20 cellular contexts compared by ENCODE assay signal in the genomic region with DNA sequence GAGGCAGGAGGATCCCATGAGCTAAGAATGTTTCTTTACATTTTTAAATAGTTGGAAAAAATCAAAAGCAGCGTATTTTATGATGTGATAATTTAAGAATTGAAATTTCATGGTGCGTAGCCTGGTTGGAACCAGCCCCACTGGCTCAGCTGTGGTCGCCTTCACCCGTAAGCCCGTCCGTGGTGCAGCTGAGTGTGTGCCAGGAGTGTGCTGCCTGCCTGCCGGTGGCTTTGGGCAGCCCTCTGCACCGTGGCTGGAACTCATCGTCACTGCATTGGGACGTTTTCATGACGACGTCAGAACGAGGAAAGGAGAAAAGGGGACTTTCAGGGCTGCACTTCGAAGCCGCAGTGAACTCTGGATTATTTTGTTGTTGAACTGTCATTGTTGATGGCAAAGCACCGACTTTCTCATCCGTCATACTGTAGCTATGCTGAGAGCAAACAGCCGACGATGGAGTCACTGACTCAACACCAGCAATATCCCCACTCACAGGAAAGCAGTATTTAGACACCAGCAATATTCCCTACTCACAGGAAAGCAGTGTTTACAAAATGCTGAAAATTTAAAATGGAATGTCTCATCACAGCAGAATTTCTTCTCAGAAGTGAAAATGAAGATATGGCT. TPM values are rescaled to one million over a fixed set of nuclear protein-coding genes. Genes with fewer than 3 reads are reported as not detected.
DNase-seq lines count a peak whose midpoint lies in the region; ATAC-seq and TF ChIP-seq lines count a peak whose summit lies in the region.
"Had no signal": no experiment of that assay in that cellular context is flagged by ENCODE, and none has a peak within 500 bp of the region (broad histone marks: within the 10 kb centered on the region; RNA-seq: fewer than 3 reads in every experiment).

No MANE protein-coding gene starts in this region.

- intact Hi-C loops in left ventricle myocardium superior (cut with micrococcal nuclease), result no loop called here

- no peak overlapping the region for H3K4me3 ChIP-seq in SJSA1
- H3K4me3 ChIP-seq: Peyer's patch had no signal

- peaks cover 12% of the 10 kb centered on the region for H3K4me1 ChIP-seq in SJSA1 (replicated peaks)

- H3K9me3 ChIP-seq in SJSA1 (replicated peaks), result no peaks in the 10 kb centered on the region
- H3K9me3 ChIP-seq: Peyer's patch had no signal

- H3K36me3 Mint-ChIP-seq in endothelial cell (ENCODE audit: low read depth, unreplicated experiment), result peaks cover 24% of the 10 kb centered on the region

- H3K9me3 Mint-ChIP-seq in endothelial cell (ENCODE audit: unreplicated experiment), result no peaks in the 10 kb centered on the region
- H3K9me3 Mint-ChIP-seq: CD4-positive, alpha-beta T cell; IgD-negative memory B cell had no signal

- DNase-seq in AG08395 (ENCODE audit: low spot score) (peak; percentile 26), SJSA1 (ENCODE audit: low read depth in 1 of 2, low spot score in 2 of 2) (peak in 1 of 2 experiments; percentile 35), endothelial cell (ENCODE audit: low spot score) (no peak), myocyte (ENCODE audit: low read depth) (peak; percentile 55), NCI-H526 treated with DMSO at 0.1 percent for 48 hours (lab: John Stamatoyannopoulos, UW) (no peak), left ventricle myocardium superior (no peak), NCI-H1092 (lab: John Stamatoyannopoulos, UW) (no peak)
- DNase-seq in stimulated activated CD4-positive, alpha-beta T cell treated with anti-CD3 and anti-CD28 coated beads, Interleukin-4, amount 100 ng/mL, for 4 hours, result no peak
- DNase-seq: Calu3; CD4-positive, alpha-beta T cell; DMS79; GDM1; NCI-H1417 treated with DMSO at 0.1 percent for 48 hours; NCI-H2081; NCI-H2227 treated with DMSO at 0.1 percent for 48 hours; NCI-H69; Peyer's patch; SHP77 treated with DMSO at 0.1 percent for 48 hours had no signal

- no peak for TF ChIP-seq CTCF in endothelial cell (IDR thresholded peaks at IDR 0.05; ENCODE audit: unreplicated experiment)

- H3K27me3 ChIP-seq in SJSA1 (replicated peaks), result no peaks in the 10 kb centered on the region
- H3K27me3 ChIP-seq: Peyer's patch had no signal

- peaks cover 9% of the 10 kb centered on the region for H3K27me3 Mint-ChIP-seq in endothelial cell (ENCODE audit: unreplicated experiment)
- H3K27me3 Mint-ChIP-seq: CD4-positive, alpha-beta T cell; IgD-negative memory B cell had no signal

- no peak for ATAC-seq in left ventricle myocardium superior
- ATAC-seq: HCT116 had no signal

- H3K36me3 ChIP-seq in SJSA1, result no peaks in the 10 kb centered on the region; the same call in 1 of the 2 replicates

- H3K27ac ChIP-seq in SJSA1, result peak overlapping the region; percentile 39
- H3K27ac ChIP-seq: Peyer's patch had no signal

- no peak overlapping the region for H3K4me3 Mint-ChIP-seq in endothelial cell (ENCODE audit: unreplicated experiment)
- H3K4me3 Mint-ChIP-seq: CD4-positive, alpha-beta T cell had no signal

- peak overlapping the region; percentile 52 for H3K27ac Mint-ChIP-seq in endothelial cell (ENCODE audit: unreplicated experiment)
- H3K27ac Mint-ChIP-seq: CD4-positive, alpha-beta T cell; IgD-negative memory B cell had no signal

- peaks cover 2% of the 10 kb centered on the region for H3K4me1 Mint-ChIP-seq in endothelial cell (ENCODE audit: unreplicated experiment)

RNA-seq across cellular contexts. Expression of a gene that starts 35.1 kb away (rescaled TPM):
- 24.8 and 26.1 TPM in 2 replicates for total RNA-seq in SJSA1 (2014; rRNA removed; shearing (Covaris generic))
- 84.5 TPM for total RNA-seq in endothelial cell (ENCODE audit: unreplicated experiment)
- total RNA-seq in myocyte, result 79.0 and 93.6 TPM in 2 replicates
- polyA plus RNA-seq in myocyte (2012), result 57.5 TPM
- total RNA-seq in left ventricle myocardium superior, result 20.9 TPM

RNA-seq across cellular contexts. Expression of a gene that starts 51.8 kb away (rescaled TPM):
- not detected in 2 replicates for total RNA-seq in SJSA1 (2014; rRNA removed; shearing (Covaris generic))
- 19.9 TPM for total RNA-seq in endothelial cell (ENCODE audit: unreplicated experiment)
- total RNA-seq in myocyte, result 0.10 TPM in 1 of 2 replicates, not detected in the other
- 0.91 TPM for polyA plus RNA-seq in myocyte (2012)
- total RNA-seq in left ventricle myocardium superior, result 12.6 TPM

Comparison
In these comparisons a context has a peak if more than half of its experiments do, and no peak if none do; other contexts are left out.
1. DNase-seq: peak in AG08395 (single experiment) and myocyte (single experiment); none in endothelial cell (single experiment), NCI-H526 treated with DMSO at 0.1 percent for 48 hours (single experiment), left ventricle myocardium superior (single experiment), stimulated activated CD4-positive, alpha-beta T cell treated with anti-CD3 and anti-CD28 coated beads, Interleukin-4, amount 100 ng/mL, for 4 hours (0 of 2) and NCI-H1092 (single experiment).
2. RNA of a gene that starts 51.8 kb away (total RNA-seq): 19.9 TPM in endothelial cell (single experiment) and 12.6 TPM in left ventricle myocardium superior (single experiment); 0.10 TPM in myocyte and not detected in SJSA1; every median in the first group is over 10 times any median in the second.